Comparison of ENCODE assay signal across 1 cellular context in the genomic region with DNA sequence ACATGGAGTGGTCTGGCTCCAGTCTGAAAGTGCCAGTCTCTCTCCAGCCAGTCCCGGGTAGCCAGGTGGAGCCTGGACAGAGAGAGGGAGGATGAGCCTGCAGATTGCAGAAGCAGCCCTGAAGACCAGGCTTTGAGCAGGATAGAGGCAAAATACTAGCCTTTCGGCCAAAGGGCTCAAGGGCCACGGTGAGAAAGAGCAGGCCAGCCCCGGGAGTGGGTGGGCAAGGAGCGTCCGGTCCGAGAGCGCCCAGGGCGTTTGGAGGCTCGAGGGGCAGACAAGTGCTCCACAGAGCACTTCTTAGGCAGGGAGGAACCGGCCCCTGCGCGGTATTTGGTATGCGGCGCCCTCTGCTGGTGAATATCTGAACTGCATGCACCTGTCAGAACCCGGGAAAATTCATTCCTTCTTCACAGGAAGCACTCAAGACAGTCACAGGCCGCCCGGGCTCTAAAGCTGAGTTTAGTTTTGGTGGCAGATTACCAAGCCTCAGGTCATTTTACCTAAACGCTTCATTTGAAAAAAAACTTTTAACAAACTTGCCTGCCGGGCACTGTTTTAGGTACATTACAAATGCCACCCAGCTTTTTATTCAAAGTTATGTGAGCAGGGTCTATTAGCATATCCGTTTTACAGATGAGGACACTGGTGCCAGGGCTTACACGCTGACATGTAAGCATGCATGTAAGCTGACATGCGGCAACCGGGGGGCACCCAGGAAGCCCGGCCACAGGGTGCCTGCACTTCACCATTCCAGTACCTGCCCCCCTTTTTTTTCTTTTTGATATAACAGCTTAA.
A peak's percentile ranks its signal among the peaks of the same experiment; 100 is the strongest.
TF ChIP-seq lines count a peak whose summit lies in the region.

No MANE protein-coding gene starts in this region.

TF ChIP-seq in HepG2, 621 proteins besides CTCF, POLR2A, EP300 and RAD21 (continued from another document and continues in another):
- no peak for TF ChIP-seq NCOA2 (CRISPR knock-in tag; IDR thresholded peaks at IDR 0.05)
- TF ChIP-seq DPF2 (CRISPR knock-in tag; IDR thresholded peaks at IDR 0.05; ENCODE audit: borderline replicate concordance, low read depth) = no peak
- no peak for TF ChIP-seq POLR2G (IDR thresholded peaks at IDR 0.05; ENCODE audit: low read depth, low read length)
- TF ChIP-seq GABPA (IDR thresholded peaks at IDR 0.05; ENCODE audit: low read depth, low read length) = no peak
- TF ChIP-seq GABPA (CRISPR knock-in tag; IDR thresholded peaks at IDR 0.05; ENCODE audit: low read depth) = no peak
- no peak for TF ChIP-seq SMAD9 (CRISPR knock-in tag; IDR thresholded peaks at IDR 0.05)
- no peak for TF ChIP-seq MTA1 (CRISPR knock-in tag; IDR thresholded peaks at IDR 0.05; ENCODE audit: borderline replicate concordance)
- TF ChIP-seq JUND (CRISPR knock-in tag; IDR thresholded peaks at IDR 0.05) = no peak
- peak; percentile 26; the same call in 1 of the 2 replicates for TF ChIP-seq ATF7-NPFF (CRISPR knock-in tag; IDR thresholded peaks at IDR 0.05; ENCODE audit: low read depth)
- no peak for TF ChIP-seq ZNF547 (CRISPR knock-in tag; IDR thresholded peaks at IDR 0.05)
- peak; percentile 75 for TF ChIP-seq ZNF501 (CRISPR knock-in tag; IDR thresholded peaks at IDR 0.05)
- TF ChIP-seq ZNF546 (CRISPR knock-in tag; conservative IDR thresholded peaks at IDR 0.05) = no peak
- no peak for TF ChIP-seq DZIP1 (CRISPR knock-in tag; IDR thresholded peaks at IDR 0.05)
- TF ChIP-seq TEAD3 (CRISPR knock-in tag; optimal IDR thresholded peaks at IDR 0.05; ENCODE audit: borderline replicate concordance) = peak; percentile 55
- TF ChIP-seq, protein P1, sequence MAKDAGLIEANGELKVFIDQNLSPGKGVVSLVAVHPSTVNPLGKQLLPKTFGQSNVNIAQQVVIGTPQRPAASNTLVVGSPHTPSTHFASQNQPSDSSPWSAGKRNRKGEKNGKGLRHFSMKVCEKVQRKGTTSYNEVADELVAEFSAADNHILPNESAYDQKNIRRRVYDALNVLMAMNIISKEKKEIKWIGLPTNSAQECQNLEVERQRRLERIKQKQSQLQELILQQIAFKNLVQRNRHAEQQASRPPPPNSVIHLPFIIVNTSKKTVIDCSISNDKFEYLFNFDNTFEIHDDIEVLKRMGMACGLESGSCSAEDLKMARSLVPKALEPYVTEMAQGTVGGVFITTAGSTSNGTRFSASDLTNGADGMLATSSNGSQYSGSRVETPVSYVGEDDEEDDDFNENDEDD (CRISPR knock-in tag; IDR thresholded peaks at IDR 0.05; ENCODE audit: borderline replicate concordance) = peak; percentile 87; the same call in 1 of the 2 replicates
- TF ChIP-seq ZNF605 (CRISPR knock-in tag; IDR thresholded peaks at IDR 0.05) = peak; percentile 54
- TF ChIP-seq KLF15 (CRISPR knock-in tag; IDR thresholded peaks at IDR 0.05; ENCODE audit: borderline replicate concordance) = 0 out of 2 replicates have a peak, but pooled peaks have one; percentile 42
- peak; percentile 41; the same call in 1 of the 2 replicates for TF ChIP-seq MEIS2 (CRISPR knock-in tag; IDR thresholded peaks at IDR 0.05)
- no peak for TF ChIP-seq NCOA1 (CRISPR knock-in tag; IDR thresholded peaks at IDR 0.05)
- TF ChIP-seq GATAD1 (CRISPR knock-in tag; IDR thresholded peaks at IDR 0.05) = no peak
- TF ChIP-seq ZNF614 (CRISPR knock-in tag; IDR thresholded peaks at IDR 0.05; ENCODE audit: borderline replicate concordance) = no peak
- 0 out of 2 replicates have a peak, but pooled peaks have one; percentile 39 for TF ChIP-seq ARNTL (CRISPR knock-in tag; IDR thresholded peaks at IDR 0.05)
- no peak for TF ChIP-seq ZNF556 (CRISPR knock-in tag; IDR thresholded peaks at IDR 0.05; ENCODE audit: borderline replicate concordance)
- TF ChIP-seq ZNF883 (CRISPR knock-in tag; IDR thresholded peaks at IDR 0.05; ENCODE audit: not compliant biosample characterization) = peak; percentile 51
- TF ChIP-seq, protein P2, sequence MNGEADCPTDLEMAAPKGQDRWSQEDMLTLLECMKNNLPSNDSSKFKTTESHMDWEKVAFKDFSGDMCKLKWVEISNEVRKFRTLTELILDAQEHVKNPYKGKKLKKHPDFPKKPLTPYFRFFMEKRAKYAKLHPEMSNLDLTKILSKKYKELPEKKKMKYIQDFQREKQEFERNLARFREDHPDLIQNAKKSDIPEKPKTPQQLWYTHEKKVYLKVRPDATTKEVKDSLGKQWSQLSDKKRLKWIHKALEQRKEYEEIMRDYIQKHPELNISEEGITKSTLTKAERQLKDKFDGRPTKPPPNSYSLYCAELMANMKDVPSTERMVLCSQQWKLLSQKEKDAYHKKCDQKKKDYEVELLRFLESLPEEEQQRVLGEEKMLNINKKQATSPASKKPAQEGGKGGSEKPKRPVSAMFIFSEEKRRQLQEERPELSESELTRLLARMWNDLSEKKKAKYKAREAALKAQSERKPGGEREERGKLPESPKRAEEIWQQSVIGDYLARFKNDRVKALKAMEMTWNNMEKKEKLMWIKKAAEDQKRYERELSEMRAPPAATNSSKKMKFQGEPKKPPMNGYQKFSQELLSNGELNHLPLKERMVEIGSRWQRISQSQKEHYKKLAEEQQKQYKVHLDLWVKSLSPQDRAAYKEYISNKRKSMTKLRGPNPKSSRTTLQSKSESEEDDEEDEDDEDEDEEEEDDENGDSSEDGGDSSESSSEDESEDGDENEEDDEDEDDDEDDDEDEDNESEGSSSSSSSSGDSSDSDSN (CRISPR knock-in tag; IDR thresholded peaks at IDR 0.05) = peak; percentile 41; the same call in 1 of the 2 replicates
- TF ChIP-seq IRX3 (CRISPR knock-in tag; IDR thresholded peaks at IDR 0.05; ENCODE audit: borderline replicate concordance, low read depth) = 0 out of 2 replicates have a peak, but pooled peaks have one; percentile 31
- TF ChIP-seq ZNF263 (CRISPR knock-in tag; IDR thresholded peaks at IDR 0.05) = peak; percentile 98
- no peak for TF ChIP-seq ZNF281 (CRISPR knock-in tag; IDR thresholded peaks at IDR 0.05; ENCODE audit: borderline replicate concordance)
- TF ChIP-seq, protein P3, sequence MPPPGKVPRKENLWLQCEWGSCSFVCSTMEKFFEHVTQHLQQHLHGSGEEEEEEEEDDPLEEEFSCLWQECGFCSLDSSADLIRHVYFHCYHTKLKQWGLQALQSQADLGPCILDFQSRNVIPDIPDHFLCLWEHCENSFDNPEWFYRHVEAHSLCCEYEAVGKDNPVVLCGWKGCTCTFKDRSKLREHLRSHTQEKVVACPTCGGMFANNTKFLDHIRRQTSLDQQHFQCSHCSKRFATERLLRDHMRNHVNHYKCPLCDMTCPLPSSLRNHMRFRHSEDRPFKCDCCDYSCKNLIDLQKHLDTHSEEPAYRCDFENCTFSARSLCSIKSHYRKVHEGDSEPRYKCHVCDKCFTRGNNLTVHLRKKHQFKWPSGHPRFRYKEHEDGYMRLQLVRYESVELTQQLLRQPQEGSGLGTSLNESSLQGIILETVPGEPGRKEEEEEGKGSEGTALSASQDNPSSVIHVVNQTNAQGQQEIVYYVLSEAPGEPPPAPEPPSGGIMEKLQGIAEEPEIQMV (CRISPR knock-in tag; IDR thresholded peaks at IDR 0.05; ENCODE audit: low read depth) = no peak
- TF ChIP-seq ZNF619 (CRISPR knock-in tag; IDR thresholded peaks at IDR 0.05) = 0 out of 2 replicates have a peak, but pooled peaks have one; percentile 58
- no peak for TF ChIP-seq REL (CRISPR knock-in tag; conservative IDR thresholded peaks at IDR 0.05)
- TF ChIP-seq GABPB1 (CRISPR knock-in tag; IDR thresholded peaks at IDR 0.05) = peak; percentile 49
- no peak; the same call in 1 of the 2 replicates for TF ChIP-seq FOXC1 (CRISPR knock-in tag; IDR thresholded peaks at IDR 0.05; ENCODE audit: borderline replicate concordance)
- peak; percentile 30; the same call in 1 of the 2 replicates for TF ChIP-seq EED (CRISPR knock-in tag; IDR thresholded peaks at IDR 0.05)
- TF ChIP-seq, protein P4, sequence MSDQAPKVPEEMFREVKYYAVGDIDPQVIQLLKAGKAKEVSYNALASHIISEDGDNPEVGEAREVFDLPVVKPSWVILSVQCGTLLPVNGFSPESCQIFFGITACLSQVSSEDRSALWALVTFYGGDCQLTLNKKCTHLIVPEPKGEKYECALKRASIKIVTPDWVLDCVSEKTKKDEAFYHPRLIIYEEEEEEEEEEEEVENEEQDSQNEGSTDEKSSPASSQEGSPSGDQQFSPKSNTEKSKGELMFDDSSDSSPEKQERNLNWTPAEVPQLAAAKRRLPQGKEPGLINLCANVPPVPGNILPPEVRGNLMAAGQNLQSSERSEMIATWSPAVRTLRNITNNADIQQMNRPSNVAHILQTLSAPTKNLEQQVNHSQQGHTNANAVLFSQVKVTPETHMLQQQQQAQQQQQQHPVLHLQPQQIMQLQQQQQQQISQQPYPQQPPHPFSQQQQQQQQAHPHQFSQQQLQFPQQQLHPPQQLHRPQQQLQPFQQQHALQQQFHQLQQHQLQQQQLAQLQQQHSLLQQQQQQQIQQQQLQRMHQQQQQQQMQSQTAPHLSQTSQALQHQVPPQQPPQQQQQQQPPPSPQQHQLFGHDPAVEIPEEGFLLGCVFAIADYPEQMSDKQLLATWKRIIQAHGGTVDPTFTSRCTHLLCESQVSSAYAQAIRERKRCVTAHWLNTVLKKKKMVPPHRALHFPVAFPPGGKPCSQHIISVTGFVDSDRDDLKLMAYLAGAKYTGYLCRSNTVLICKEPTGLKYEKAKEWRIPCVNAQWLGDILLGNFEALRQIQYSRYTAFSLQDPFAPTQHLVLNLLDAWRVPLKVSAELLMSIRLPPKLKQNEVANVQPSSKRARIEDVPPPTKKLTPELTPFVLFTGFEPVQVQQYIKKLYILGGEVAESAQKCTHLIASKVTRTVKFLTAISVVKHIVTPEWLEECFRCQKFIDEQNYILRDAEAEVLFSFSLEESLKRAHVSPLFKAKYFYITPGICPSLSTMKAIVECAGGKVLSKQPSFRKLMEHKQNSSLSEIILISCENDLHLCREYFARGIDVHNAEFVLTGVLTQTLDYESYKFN (CRISPR knock-in tag; conservative IDR thresholded peaks at IDR 0.05) = no peak
- no peak for TF ChIP-seq NFYC (CRISPR knock-in tag; IDR thresholded peaks at IDR 0.05)
- TF ChIP-seq ZNF234 (CRISPR knock-in tag; conservative IDR thresholded peaks at IDR 0.05) = no peak
- TF ChIP-seq, protein P5, sequence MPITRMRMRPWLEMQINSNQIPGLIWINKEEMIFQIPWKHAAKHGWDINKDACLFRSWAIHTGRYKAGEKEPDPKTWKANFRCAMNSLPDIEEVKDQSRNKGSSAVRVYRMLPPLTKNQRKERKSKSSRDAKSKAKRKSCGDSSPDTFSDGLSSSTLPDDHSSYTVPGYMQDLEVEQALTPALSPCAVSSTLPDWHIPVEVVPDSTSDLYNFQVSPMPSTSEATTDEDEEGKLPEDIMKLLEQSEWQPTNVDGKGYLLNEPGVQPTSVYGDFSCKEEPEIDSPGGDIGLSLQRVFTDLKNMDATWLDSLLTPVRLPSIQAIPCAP (CRISPR knock-in tag; IDR thresholded peaks at IDR 0.05; ENCODE audit: low read depth) = no peak
- TF ChIP-seq, protein P6, sequence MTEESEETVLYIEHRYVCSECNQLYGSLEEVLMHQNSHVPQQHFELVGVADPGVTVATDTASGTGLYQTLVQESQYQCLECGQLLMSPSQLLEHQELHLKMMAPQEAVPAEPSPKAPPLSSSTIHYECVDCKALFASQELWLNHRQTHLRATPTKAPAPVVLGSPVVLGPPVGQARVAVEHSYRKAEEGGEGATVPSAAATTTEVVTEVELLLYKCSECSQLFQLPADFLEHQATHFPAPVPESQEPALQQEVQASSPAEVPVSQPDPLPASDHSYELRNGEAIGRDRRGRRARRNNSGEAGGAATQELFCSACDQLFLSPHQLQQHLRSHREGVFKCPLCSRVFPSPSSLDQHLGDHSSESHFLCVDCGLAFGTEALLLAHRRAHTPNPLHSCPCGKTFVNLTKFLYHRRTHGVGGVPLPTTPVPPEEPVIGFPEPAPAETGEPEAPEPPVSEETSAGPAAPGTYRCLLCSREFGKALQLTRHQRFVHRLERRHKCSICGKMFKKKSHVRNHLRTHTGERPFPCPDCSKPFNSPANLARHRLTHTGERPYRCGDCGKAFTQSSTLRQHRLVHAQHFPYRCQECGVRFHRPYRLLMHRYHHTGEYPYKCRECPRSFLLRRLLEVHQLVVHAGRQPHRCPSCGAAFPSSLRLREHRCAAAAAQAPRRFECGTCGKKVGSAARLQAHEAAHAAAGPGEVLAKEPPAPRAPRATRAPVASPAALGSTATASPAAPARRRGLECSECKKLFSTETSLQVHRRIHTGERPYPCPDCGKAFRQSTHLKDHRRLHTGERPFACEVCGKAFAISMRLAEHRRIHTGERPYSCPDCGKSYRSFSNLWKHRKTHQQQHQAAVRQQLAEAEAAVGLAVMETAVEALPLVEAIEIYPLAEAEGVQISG (CRISPR knock-in tag; IDR thresholded peaks at IDR 0.05) = peak; percentile 47
- no peak for TF ChIP-seq ZNF10 (CRISPR knock-in tag; IDR thresholded peaks at IDR 0.05; ENCODE audit: borderline replicate concordance, low read depth)
